20 cellular contexts compared by ENCODE assay signal in the genomic region with DNA sequence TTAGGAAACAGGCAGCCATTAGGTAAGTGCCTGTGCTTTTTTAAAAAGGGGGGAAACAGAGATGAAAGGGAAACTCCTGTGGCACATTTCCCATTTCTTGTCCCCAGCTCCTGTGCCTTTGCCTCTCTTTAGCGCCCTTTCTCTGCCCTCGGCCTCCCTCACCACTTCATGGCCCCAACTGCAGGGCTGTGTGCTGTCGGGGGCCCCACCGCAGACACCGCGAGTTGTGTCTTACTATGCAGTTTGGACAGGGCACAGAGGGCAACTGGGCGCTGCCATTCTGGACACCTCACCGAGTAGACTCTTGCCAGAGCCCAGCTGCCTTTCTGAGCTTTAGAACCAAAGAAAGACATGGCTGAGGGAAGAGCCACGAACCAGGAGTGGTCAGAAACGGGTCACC.
DNase-seq lines count a peak whose midpoint lies in the region; ATAC-seq, FAIRE-seq and TF ChIP-seq lines count a peak whose summit lies in the region.
"Had no signal": no experiment of that assay in that cellular context is flagged by ENCODE, and none has a peak within 500 bp of the region (broad histone marks: within the 10 kb centered on the region; RNA-seq: fewer than 3 reads in every experiment).

No MANE protein-coding gene starts in this region.

- H3K36me3 ChIP-seq in esophagus squamous epithelium: no peaks in the 10 kb centered on the region
- H3K36me3 ChIP-seq in colonic mucosa: no peaks in the 10 kb centered on the region

- H3K9me3 ChIP-seq in A549: no peaks in the 10 kb centered on the region
- H3K9me3 ChIP-seq in esophagus squamous epithelium: no peaks in the 10 kb centered on the region
- no peaks in the 10 kb centered on the region for H3K9me3 ChIP-seq in colonic mucosa
- H3K9me3 ChIP-seq: Caco-2 had no signal

- H3K4me3 ChIP-seq in A549 (no peak overlapping the region), esophagus squamous epithelium (no peak overlapping the region), colonic mucosa (no peak overlapping the region)
- H3K4me3 ChIP-seq: GM12878, GM23248 had no signal

- no peak overlapping the region for H3K4me3 Mint-ChIP-seq in glutamatergic neuron (ENCODE audit: unreplicated experiment)
- H3K4me3 Mint-ChIP-seq: CD4-positive, CD25-positive, alpha-beta regulatory T cell; CD8-positive, alpha-beta T cell had no signal

- H3K27ac ChIP-seq in A549: peak overlapping the region; percentile 48 to 95; a peak in 5 of 6 replicates
- peak overlapping the region; percentile 46 for H3K27ac ChIP-seq in RWPE1
- H3K27ac ChIP-seq in esophagus squamous epithelium: peak overlapping the region in 3 of 4 donors; percentile 64 to 80 (median 67)
- H3K27ac ChIP-seq in colonic mucosa: no peak overlapping the region
- H3K27ac ChIP-seq: C4-2B, GM23248 had no signal

- TF ChIP-seq POLR2A in A549 (IDR thresholded peaks at IDR 0.05; ENCODE audit: low read length) (no peak), esophagus squamous epithelium (IDR thresholded peaks at IDR 0.05) (no peak)

- TF ChIP-seq EP300 in A549 (IDR thresholded peaks at IDR 0.05): no peak

- no peak for FAIRE-seq in A549 (lab: Jason Lieb, UNC)
- FAIRE-seq: GM12878, GM19239, H1 had no signal

- intact Hi-C loops in esophagus squamous epithelium (cut with DNase I): no loop called here
- intact Hi-C loops in colonic mucosa (cut with DNase I): no loop called here

- 82% methylated on average over 10 of the region's 10 CpGs for WGBS in A549 (ENCODE audit: missing lambda C conversion rate)
- 78 to 81% methylated on average over 6 to 10 of the region's 10 CpGs for WGBS in esophagus squamous epithelium, 2 donors

- DNase-seq in A549 (ENCODE audit: low read depth in 1 of 2, low spot score in 1 of 2): no peak
- DNase-seq in RWPE1 (ENCODE audit: low spot score): no peak
- DNase-seq in esophagus squamous epithelium (lab: John Stamatoyannopoulos, UW): no peak
- no peak for DNase-seq in glutamatergic neuron
- no peak for DNase-seq in colonic mucosa
- no peak for DNase-seq in activated CD8-positive, alpha-beta memory T cell treated with anti-CD3 and anti-CD28 coated beads, Interleukin-2, amount 50 U/mL, for 4 hours
- DNase-seq: 8988T; Caco-2; CD8-positive, alpha-beta T cell; DMS 273 treated with DMSO at 0.1 percent for 48 hours; EL; GDM1; GM23248; H7; HCEC 1CT had no signal

- ATAC-seq in A549: no peak
- ATAC-seq: CD8-positive, alpha-beta T cell; GM12878 had no signal

- no peak for TF ChIP-seq CTCF in A549 (IDR thresholded peaks at IDR 0.05)
- TF ChIP-seq CTCF in RWPE1 (conservative IDR thresholded peaks at IDR 0.05; ENCODE audit: low read depth): no peak
- no peak for TF ChIP-seq CTCF in esophagus squamous epithelium (IDR thresholded peaks at IDR 0.05)
- TF ChIP-seq CTCF in glutamatergic neuron (IDR thresholded peaks at IDR 0.05; ENCODE audit: partially characterized antibody, unreplicated experiment): no peak
- no peak for TF ChIP-seq CTCF in colonic mucosa (IDR thresholded peaks at IDR 0.05)

- H3K4me2 ChIP-seq in A549: no peak overlapping the region

- no peak overlapping the region for H3K27ac Mint-ChIP-seq in glutamatergic neuron (ENCODE audit: unreplicated experiment)
- H3K27ac Mint-ChIP-seq: CD4-positive, CD25-positive, alpha-beta regulatory T cell; CD8-positive, alpha-beta T cell had no signal

- H3K27me3 Mint-ChIP-seq in glutamatergic neuron (ENCODE audit: unreplicated experiment): peaks cover 2% of the 10 kb centered on the region

- peaks cover 72% of the 10 kb centered on the region for H3K4me1 ChIP-seq in A549
- H3K4me1 ChIP-seq in esophagus squamous epithelium: peaks cover 10 to 49% (median 21%) of the 10 kb centered on the region in 3 donors
- peaks cover 9% of the 10 kb centered on the region for H3K4me1 ChIP-seq in colonic mucosa

- H3K27me3 ChIP-seq in esophagus squamous epithelium (no peaks in the 10 kb centered on the region), colonic mucosa (no peaks in the 10 kb centered on the region)

- no peak overlapping the region for H3K9ac ChIP-seq in colonic mucosa (ENCODE audit: low read depth in 2 of 2, low read length in 2 of 2)
- H3K9ac ChIP-seq: GM23248 had no signal

- TF ChIP-seq RAD21 in A549 (conservative IDR thresholded peaks at IDR 0.05 in 1 of 2, IDR thresholded peaks at IDR 0.05 in 1 of 2): no peak

- H3K9me3 Mint-ChIP-seq in glutamatergic neuron (ENCODE audit: unreplicated experiment): peaks cover 2% of the 10 kb centered on the region
- H3K9me3 Mint-ChIP-seq: CD8-positive, alpha-beta T cell had no signal

- peaks cover 13% of the 10 kb centered on the region for H3K4me1 Mint-ChIP-seq in glutamatergic neuron (ENCODE audit: low read depth, unreplicated experiment)

- CTCF ChIA-PET in A549 (lab: Yijun Ruan, JAX) (interaction anchor here (0.8 to 1.8 kb wide), 5 partner anchors 10 to 229 kb away, joined by 3 to 12 read pairs (median 4); a partner anchor contains a TSS), RWPE1 (lab: Yijun Ruan, JAX) (interaction anchor here (1.1 kb wide), 1 partner anchor 243 kb away, joined by 4 read pairs; no protein-coding TSS in a partner anchor)

- no peaks in the 10 kb centered on the region for H3K36me3 Mint-ChIP-seq in glutamatergic neuron (ENCODE audit: unreplicated experiment)
- H3K36me3 Mint-ChIP-seq: CD4-positive, CD25-positive, alpha-beta regulatory T cell; CD8-positive, alpha-beta T cell had no signal

- POLR2A ChIA-PET in A549 (lab: Yijun Ruan, JAX): no interaction called here
- POLR2A ChIA-PET in RWPE1 (lab: Yijun Ruan, JAX; ENCODE audit: low non-redundant PET): no interaction called here

TF ChIP-seq in A549, 52 proteins besides CTCF, POLR2A, EP300 and RAD21:
- TF ChIP-seq HDAC2 (IDR thresholded peaks at IDR 0.05) (no peak), KDM1A (IDR thresholded peaks at IDR 0.05; ENCODE audit: low read depth) (no peak)
- TF ChIP-seq, protein P1, sequence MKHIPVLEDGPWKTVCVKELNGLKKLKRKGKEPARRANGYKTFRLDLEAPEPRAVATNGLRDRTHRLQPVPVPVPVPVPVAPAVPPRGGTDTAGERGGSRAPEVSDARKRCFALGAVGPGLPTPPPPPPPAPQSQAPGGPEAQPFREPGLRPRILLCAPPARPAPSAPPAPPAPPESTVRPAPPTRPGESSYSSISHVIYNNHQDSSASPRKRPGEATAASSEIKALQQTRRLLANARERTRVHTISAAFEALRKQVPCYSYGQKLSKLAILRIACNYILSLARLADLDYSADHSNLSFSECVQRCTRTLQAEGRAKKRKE (CRISPR knock-in tag; IDR thresholded peaks at IDR 0.05; ENCODE audit: low read depth): no peak
- TF ChIP-seq, protein P2, sequence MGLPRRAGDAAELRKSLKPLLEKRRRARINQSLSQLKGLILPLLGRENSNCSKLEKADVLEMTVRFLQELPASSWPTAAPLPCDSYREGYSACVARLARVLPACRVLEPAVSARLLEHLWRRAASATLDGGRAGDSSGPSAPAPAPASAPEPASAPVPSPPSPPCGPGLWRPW (IDR thresholded peaks at IDR 0.05): no peak
